2 cellular contexts compared by ENCODE assay signal in genomic region chr19:13162749-13163608, GRCh38.
TF ChIP-seq lines count a peak whose summit lies in the region.

No MANE protein-coding gene starts in this region.

TF ChIP-seq in HEK293, 187 proteins besides CTCF, POLR2A, EP300 and RAD21 (continued from another document and continues in another):
- TF ChIP-seq ZBTB20 (tag by site-specific recombination; IDR thresholded peaks at IDR 0.05) (peak; percentile 91), ZNF2 (tag by site-specific recombination; IDR thresholded peaks at IDR 0.05) (peak; percentile 60), ELK4 (IDR thresholded peaks at IDR 0.05; ENCODE audit: borderline replicate concordance, low read depth, low read length) (no peak; the same call in 1 of the 2 replicates), EGR2 (tag by site-specific recombination; IDR thresholded peaks at IDR 0.05; ENCODE audit: low read depth) (peak; percentile 94), ZBTB44 (tag by site-specific recombination; IDR thresholded peaks at IDR 0.05) (0 out of 2 replicates have a peak, but pooled peaks have one; percentile 60), ZXDB (tag by site-specific recombination; IDR thresholded peaks at IDR 0.05) (0 out of 2 replicates have a peak, but pooled peaks have one; percentile 40), ZNF561 (tag by site-specific recombination; IDR thresholded peaks at IDR 0.05; ENCODE audit: borderline replicate concordance) (peak; percentile 53; the same call in 1 of the 2 replicates), ZBTB11 (tag by site-specific recombination; conservative IDR thresholded peaks at IDR 0.05; ENCODE audit: low read depth) (0 out of 2 replicates have a peak, but pooled peaks have one; percentile 19), ZNF416 (tag by site-specific recombination; IDR thresholded peaks at IDR 0.05) (no peak), PATZ1 (tag by site-specific recombination; IDR thresholded peaks at IDR 0.05) (peak; percentile 97), ZNF449 (tag by site-specific recombination; IDR thresholded peaks at IDR 0.05) (no peak), ZEB2 (tag by site-specific recombination; IDR thresholded peaks at IDR 0.05) (peak; percentile 60; the same call in 1 of the 2 replicates)

TF ChIP-seq in K562, 482 proteins besides CTCF, POLR2A, EP300 and RAD21 (continued from another document and continues in another):
- TF ChIP-seq MGA (IDR thresholded peaks at IDR 0.05) (peak; percentile 75), ZBED1 (IDR thresholded peaks at IDR 0.05) (no peak; the same call in 1 of the 2 replicates), NR2F6 (CRISPR knock-in tag; IDR thresholded peaks at IDR 0.05) (no peak), THRAP3 (IDR thresholded peaks at IDR 0.05; ENCODE audit: borderline replicate concordance) (no peak), KLF13 (tag; IDR thresholded peaks at IDR 0.05; ENCODE audit: borderline replicate concordance, low read depth) (peak; percentile 89; the same call in 1 of the 2 replicates), RCOR1 (IDR thresholded peaks at IDR 0.05; ENCODE audit: borderline replicate concordance in 1 of 2, low read depth in 2 of 2, low read length in 2 of 2) (peak in 1 of 2 experiments; percentile 42; a peak in 1 of 4 replicates), BRD4 (IDR thresholded peaks at IDR 0.05) (peak; percentile 18; the same call in 1 of the 2 replicates), TRIM28 (IDR thresholded peaks at IDR 0.05) (0 out of 2 replicates have a peak, but pooled peaks have one; percentile 20), MYNN (IDR thresholded peaks at IDR 0.05) (0 out of 2 replicates have a peak, but pooled peaks have one; percentile 29), MYNN (CRISPR knock-in tag; IDR thresholded peaks at IDR 0.05) (no peak), FOXP1 (CRISPR knock-in tag; IDR thresholded peaks at IDR 0.05) (0 out of 2 replicates have a peak, but pooled peaks have one; percentile 46), SRF (CRISPR knock-in tag; IDR thresholded peaks at IDR 0.05) (peak in 1 of 2 experiments; percentile 96; a peak in 2 of 4 replicates), ZBTB9 (CRISPR knock-in tag; IDR thresholded peaks at IDR 0.05) (peak; percentile 36), PHF8 (IDR thresholded peaks at IDR 0.05; ENCODE audit: borderline replicate concordance, low read length) (peak; percentile 86; the same call in 1 of the 2 replicates), SP1 (CRISPR knock-in tag; IDR thresholded peaks at IDR 0.05) (peak; percentile 95), ARHGAP35 (IDR thresholded peaks at IDR 0.05; ENCODE audit: partially characterized antibody) (no peak), POLR2AphosphoS2 (IDR thresholded peaks at IDR 0.05; ENCODE audit: low read length) (peak; percentile 25; the same call in 1 of the 2 replicates), SIX5 (IDR thresholded peaks at IDR 0.05; ENCODE audit: borderline replicate concordance in 1 of 2, insufficient read depth in 1 of 2, low read depth in 1 of 2, low read length in 2 of 2) (0 out of 4 replicates have a peak, but pooled peaks of 1 of the 2 experiments have one; percentile 2), ILK (tag; IDR thresholded peaks at IDR 0.05; ENCODE audit: borderline replicate concordance, low read depth) (no peak), TAF1 (IDR thresholded peaks at IDR 0.05; ENCODE audit: control insufficient read depth, extremely low read depth, insufficient read depth, low read length, severe bottlenecking) (peak; percentile 40), ZNF124 (CRISPR knock-in tag; IDR thresholded peaks at IDR 0.05) (no peak), BRF1 (IDR thresholded peaks at IDR 0.05; ENCODE audit: borderline replicate concordance, extremely low read depth, insufficient read length) (no peak), PURB (CRISPR knock-in tag; IDR thresholded peaks at IDR 0.05; ENCODE audit: low read depth) (no peak), JUN (IDR thresholded peaks at IDR 0.05; ENCODE audit: borderline replicate concordance, low read depth, low read length) (peak; percentile 24; the same call in 1 of the 2 replicates), JUN (CRISPR knock-in tag; IDR thresholded peaks at IDR 0.05; ENCODE audit: borderline replicate concordance) (no peak; the same call in 1 of the 2 replicates), ZNF766 (CRISPR knock-in tag; conservative IDR thresholded peaks at IDR 0.05) (peak; percentile 48; the same call in 1 of the 2 replicates), ATF7 (IDR thresholded peaks at IDR 0.05) (peak; percentile 86), CLOCK (CRISPR knock-in tag; IDR thresholded peaks at IDR 0.05; ENCODE audit: borderline replicate concordance) (0 out of 2 replicates have a peak, but pooled peaks have one; percentile 24), BCOR (IDR thresholded peaks at IDR 0.05) (peak; percentile 46; the same call in 1 of the 2 replicates), ZNF561 (CRISPR knock-in tag; conservative IDR thresholded peaks at IDR 0.05) (no peak), GTF3C2 (IDR thresholded peaks at IDR 0.05; ENCODE audit: borderline replicate concordance, extremely low read depth, insufficient read length) (peak; percentile 52), EGR1 (conservative IDR thresholded peaks at IDR 0.05) (peak; percentile 99), FOXA3 (CRISPR knock-in tag; conservative IDR thresholded peaks at IDR 0.05 in 1 of 2, IDR thresholded peaks at IDR 0.05 in 1 of 2) (peak in 1 of 2 experiments; percentile 67; a peak in 1 of 4 replicates)
